Comparison of ENCODE assay signal across 22 cellular contexts in genomic region chr7:92681633-92682032, GRCh38.
DNase-seq lines count a peak whose midpoint lies in the region; ATAC-seq and TF ChIP-seq lines count a peak whose summit lies in the region.
"Had no signal": no experiment of that assay in that cellular context is flagged by ENCODE, and none has a peak within 500 bp of the region (broad histone marks: within the 10 kb centered on the region; RNA-seq: fewer than 3 reads in every experiment).

No MANE protein-coding gene starts in this region.

- H3K9me3 ChIP-seq in KOPT-K1 (ENCODE audit: insufficient read depth, low read length, poor library complexity, severe bottlenecking), result no peaks in the 10 kb centered on the region
- H3K9me3 ChIP-seq: heart left ventricle had no signal

- H3K27me3 Mint-ChIP-seq in activated CD4-positive, alpha-beta T cell treated with anti-CD3 and anti-CD28 coated beads for 36 hours, result no peaks in the 10 kb centered on the region
- H3K27me3 Mint-ChIP-seq in central memory CD8-positive, alpha-beta T cell, result no peaks in the 10 kb centered on the region
- H3K27me3 Mint-ChIP-seq in osteocyte (ENCODE audit: unreplicated experiment), result no peaks in the 10 kb centered on the region
- H3K27me3 Mint-ChIP-seq: CD4-positive, alpha-beta T cell had no signal

- TF ChIP-seq CTCF in osteocyte (IDR thresholded peaks at IDR 0.05), result no peak

- no peak for DNase-seq in activated CD4-positive, alpha-beta T cell treated with anti-CD3 and anti-CD28 coated beads for 36 hours
- no peak for DNase-seq in activated CD4-positive, alpha-beta T cell treated with anti-CD3 and anti-CD28 coated beads, Interleukin-2, amount 50 U/mL, for 4 hours
- no peak for DNase-seq in central memory CD8-positive, alpha-beta T cell (ENCODE audit: low spot score in 2 of 2)
- DNase-seq in osteocyte (ENCODE audit: extremely low spot score, unreplicated experiment) (no peak), NCI-H2081 treated with DMSO at 0.1 percent for 48 hours (lab: John Stamatoyannopoulos, UW) (no peak)
- no peak for DNase-seq in stimulated activated CD4-positive, alpha-beta T cell treated with anti-CD3 and anti-CD28 coated beads, Interleukin-4, amount 100 ng/mL, for 1 hour
- DNase-seq: activated T-cell treated with anti-CD3 and anti-CD28 coated beads, Interleukin-2, amount 50 U/mL, for 1 hour; aorta; CD4-positive, alpha-beta T cell; cerebellar nuclear complex; effector memory CD4-positive, alpha-beta T cell; EL; heart left ventricle; islet precursor cell; mammary epithelial cell; NCI-H446; NK-92 treated with Interleukin-12 subunit alpha and Interleukin-12 subunit beta, amount 100 ng/mL, for 24 hours; stimulated activated naive CD4-positive, alpha-beta T cell treated with Interleukin-2 at 50 U/mL for 16 hours had no signal

- H3K4me3 Mint-ChIP-seq in activated CD4-positive, alpha-beta T cell treated with anti-CD3 and anti-CD28 coated beads for 36 hours, result no peak overlapping the region
- no peak overlapping the region for H3K4me3 Mint-ChIP-seq in central memory CD8-positive, alpha-beta T cell
- H3K4me3 Mint-ChIP-seq in osteocyte (ENCODE audit: unreplicated experiment), result no peak overlapping the region
- H3K4me3 Mint-ChIP-seq: CD4-positive, alpha-beta T cell; nephron had no signal

- CTCF ChIA-PET in activated CD4-positive, alpha-beta T cell treated with anti-CD3 and anti-CD28 coated beads for 36 hours (lab: Charles Lee), result interaction anchor here (0.6 kb wide), 2 partner anchors 61 to 416 kb away, joined by 3 read pairs; no protein-coding TSS in a partner anchor

- H3K27ac Mint-ChIP-seq in activated CD4-positive, alpha-beta T cell treated with anti-CD3 and anti-CD28 coated beads for 36 hours, result peak overlapping the region; percentile 63
- H3K27ac Mint-ChIP-seq in central memory CD8-positive, alpha-beta T cell (ENCODE audit: low read depth), result peak overlapping the region; percentile 52
- H3K27ac Mint-ChIP-seq in osteocyte (ENCODE audit: unreplicated experiment), result peak overlapping the region; percentile 82
- H3K27ac Mint-ChIP-seq: nephron had no signal

- no peak for ATAC-seq in activated CD4-positive, alpha-beta T cell treated with anti-CD3 and anti-CD28 coated beads for 36 hours
- no peak for ATAC-seq in central memory CD8-positive, alpha-beta T cell (replicated peaks; ENCODE audit: extremely low read depth, poor library complexity, severe bottlenecking)
- ATAC-seq in GM18873 (IDR thresholded peaks at IDR 0.05; ENCODE audit: low FRiP score, unreplicated experiment), result no peak
- ATAC-seq: heart left ventricle had no signal

- peaks cover 2% of the 10 kb centered on the region for H3K9me3 Mint-ChIP-seq in activated CD4-positive, alpha-beta T cell treated with anti-CD3 and anti-CD28 coated beads for 36 hours (ENCODE audit: low read depth)
- no peaks in the 10 kb centered on the region for H3K9me3 Mint-ChIP-seq in central memory CD8-positive, alpha-beta T cell
- H3K9me3 Mint-ChIP-seq in osteocyte (ENCODE audit: unreplicated experiment), result no peaks in the 10 kb centered on the region
- H3K9me3 Mint-ChIP-seq: CD4-positive, alpha-beta T cell; nephron had no signal

- H3K36me3 ChIP-seq in KOPT-K1 (ENCODE audit: insufficient read depth, low read length), result peaks cover 82% of the 10 kb centered on the region
- H3K36me3 ChIP-seq: heart left ventricle had no signal

- peak overlapping the region; percentile 97 for H3K27ac ChIP-seq in KOPT-K1 (ENCODE audit: low read depth, low read length, poor library complexity, severe bottlenecking)
- H3K27ac ChIP-seq: RWPE1 had no signal

- peaks cover 74% of the 10 kb centered on the region for H3K4me1 Mint-ChIP-seq in activated CD4-positive, alpha-beta T cell treated with anti-CD3 and anti-CD28 coated beads for 36 hours
- peaks cover 58% of the 10 kb centered on the region for H3K4me1 Mint-ChIP-seq in central memory CD8-positive, alpha-beta T cell
- H3K4me1 Mint-ChIP-seq in osteocyte (ENCODE audit: unreplicated experiment), result peaks cover 41% of the 10 kb centered on the region

- POLR2A ChIA-PET in activated CD4-positive, alpha-beta T cell treated with anti-CD3 and anti-CD28 coated beads for 36 hours (lab: Charles Lee), result no interaction called here

- peaks cover 54% of the 10 kb centered on the region for H3K36me3 Mint-ChIP-seq in activated CD4-positive, alpha-beta T cell treated with anti-CD3 and anti-CD28 coated beads for 36 hours (ENCODE audit: low read depth)
- peaks cover 2% of the 10 kb centered on the region for H3K36me3 Mint-ChIP-seq in central memory CD8-positive, alpha-beta T cell (ENCODE audit: insufficient read depth)
- peaks cover 4% of the 10 kb centered on the region for H3K36me3 Mint-ChIP-seq in osteocyte (ENCODE audit: unreplicated experiment)

- intact Hi-C loops in activated CD4-positive, alpha-beta T cell treated with anti-CD3 and anti-CD28 coated beads for 36 hours (cut with DNase I, micrococcal nuclease), result loop anchor here in 1 of 2 experiments (2.0 kb wide), 1 partner anchor 33 kb away; no protein-coding TSS in a partner anchor
